In genomic region chr5:68032240-68032762, GRCh38 we compare ENCODE assay signal across 16 cellular contexts.
DNase-seq lines count a peak whose midpoint lies in the region; ATAC-seq and TF ChIP-seq lines count a peak whose summit lies in the region.
"Had no signal": no experiment of that assay in that cellular context is flagged by ENCODE, and none has a peak within 500 bp of the region (broad histone marks: within the 10 kb centered on the region; RNA-seq: fewer than 3 reads in every experiment).

No MANE protein-coding gene starts in this region.

- no peak overlapping the region for H4K12ac ChIP-seq in trophoblast cell (ENCODE audit: low read depth, low read length)

- H4K91ac ChIP-seq in trophoblast cell (ENCODE audit: low read depth, low read length), result no peak overlapping the region

- no peak overlapping the region for H3K4ac ChIP-seq in trophoblast cell (ENCODE audit: low read depth, low read length)

- TF ChIP-seq EP300 in stomach (IDR thresholded peaks at IDR 0.05), result no peak

- no peaks in the 10 kb centered on the region for H3K36me3 Mint-ChIP-seq in CD14-positive monocyte

- H3K27ac ChIP-seq in trophoblast cell (ENCODE audit: low read depth, low read length), result no peak overlapping the region
- H3K27ac ChIP-seq in aorta (ENCODE audit: low read depth in 1 of 2, low read length in 2 of 2), result no peak overlapping the region
- H3K27ac ChIP-seq in stomach, result peak overlapping the region in 1 of 5 donors; percentile 40
- H3K27ac ChIP-seq: BLaER1 had no signal

- H3K14ac ChIP-seq in trophoblast cell (ENCODE audit: low read length), result no peak overlapping the region

- no peak overlapping the region for H3K4me3 Mint-ChIP-seq in CD14-positive monocyte
- H3K4me3 Mint-ChIP-seq: CD4-positive, alpha-beta T cell; H9 had no signal

- H3K4me1 Mint-ChIP-seq in CD14-positive monocyte, result peaks cover 7% of the 10 kb centered on the region

- H2BK120ac ChIP-seq in trophoblast cell (ENCODE audit: insufficient read depth, low read length, poor library complexity), result no peak overlapping the region

- no peak overlapping the region for H3K9ac ChIP-seq in trophoblast cell (ENCODE audit: low read length)
- H3K9ac ChIP-seq: BLaER1 had no signal

- H4K8ac ChIP-seq in trophoblast cell (ENCODE audit: low read depth, low read length), result no peak overlapping the region

- H2AFZ ChIP-seq in trophoblast cell (ENCODE audit: insufficient read depth, low read length, poor library complexity), result no peak overlapping the region

- no CpG with 5 or more reads among the region's 5 CpGs for WGBS in trophoblast cell (ENCODE audit: extremely low coverage, insufficient coverage, insufficient read length)
- 64 to 73% methylated on average over 5 of the region's 5 CpGs for WGBS in aorta, 2 donors
- WGBS in stomach, 5 donors, result 36 to 62% (median 58%) methylated on average over 5 of the region's 5 CpGs

- H3K4me3 ChIP-seq in trophoblast cell (ENCODE audit: low read depth, low read length), result no peak overlapping the region
- no peak overlapping the region for H3K4me3 ChIP-seq in aorta (ENCODE audit: low read length in 2 of 2)
- no peak overlapping the region for H3K4me3 ChIP-seq in stomach
- H3K4me3 ChIP-seq: BLaER1 had no signal

- intact Hi-C loops in Right ventricle myocardium superior (cut with DNase I) (no loop called here), cardiac septum (cut with DNase I) (no loop called here), left cardiac atrium (cut with DNase I) (no loop called here), aorta (cut with DNase I) (no loop called here), CD14-positive monocyte (cut with micrococcal nuclease) (no loop called here), stomach (cut with DNase I; ENCODE audit: low total_unique reads) (no loop called here)

- no peaks in the 10 kb centered on the region for H3K27me3 ChIP-seq in trophoblast cell (ENCODE audit: insufficient read depth, low read length)
- H3K27me3 ChIP-seq in aorta (ENCODE audit: control insufficient read depth in 1 of 2, insufficient read depth in 2 of 2, low read length in 1 of 2), result no peaks in the 10 kb centered on the region
- no peaks in the 10 kb centered on the region for H3K27me3 ChIP-seq in stomach
- H3K27me3 ChIP-seq: BLaER1 had no signal

- peaks cover 0 to 4% (median 0%) of the 10 kb centered on the region in 7 donors for H3K9me3 Mint-ChIP-seq in CD14-positive monocyte
- H3K9me3 Mint-ChIP-seq: CD4-positive, alpha-beta T cell; H9 had no signal

- peak; percentile 66 for ATAC-seq in Right ventricle myocardium superior (ENCODE audit: poor library complexity)
- peak; percentile 26 to 43 for ATAC-seq in left cardiac atrium
- ATAC-seq in aorta (ENCODE audit: low FRiP score), result peak; percentile 53
- no peak for ATAC-seq in GM18519 (IDR thresholded peaks at IDR 0.05; ENCODE audit: low FRiP score, unreplicated experiment)

- H3K79me2 ChIP-seq in trophoblast cell (ENCODE audit: control insufficient read depth, insufficient read depth, low read length, poor library complexity), result no peaks in the 10 kb centered on the region

- H2BK12ac ChIP-seq in trophoblast cell (ENCODE audit: low read length), result peak overlapping the region; percentile 61

- TF ChIP-seq CTCF in CD14-positive monocyte (IDR thresholded peaks at IDR 0.05) (no peak), stomach (IDR thresholded peaks at IDR 0.05) (no peak)

- H3K4me1 ChIP-seq in trophoblast cell (ENCODE audit: control insufficient read depth in 1 of 2, insufficient read depth in 2 of 2, low read length in 2 of 2), result peaks cover 5 to 6% of the 10 kb centered on the region in 2 experiments
- H3K4me1 ChIP-seq in aorta (ENCODE audit: control insufficient read depth in 1 of 2, insufficient read depth in 2 of 2, low read length in 2 of 2), result peaks cover 5 to 7% of the 10 kb centered on the region in 2 donors
- peaks cover 35 to 84% (median 64%) of the 10 kb centered on the region in 4 donors for H3K4me1 ChIP-seq in stomach
- H3K4me1 ChIP-seq: BLaER1 had no signal

- TF ChIP-seq POLR2A in stomach (IDR thresholded peaks at IDR 0.05), result no peak

- peaks cover 0 to 5% (median 0%) of the 10 kb centered on the region in 3 donors for H3K27me3 Mint-ChIP-seq in CD14-positive monocyte (ENCODE audit: low read depth in 3 of 3)
- H3K27me3 Mint-ChIP-seq: CD4-positive, alpha-beta T cell had no signal

- H3K4me2 ChIP-seq in trophoblast cell (ENCODE audit: low read length), result no peak overlapping the region
- H3K4me2 ChIP-seq: BLaER1 had no signal

- H3K79me1 ChIP-seq in trophoblast cell (ENCODE audit: low read length), result peaks cover 3% of the 10 kb centered on the region

- H3K18ac ChIP-seq in trophoblast cell (ENCODE audit: low read length), result no peak overlapping the region

- no peaks in the 10 kb centered on the region for H3K9me3 ChIP-seq in trophoblast cell (ENCODE audit: insufficient read depth, low read depth, low read length)
- no peaks in the 10 kb centered on the region for H3K9me3 ChIP-seq in aorta (ENCODE audit: control insufficient read depth, low read length)
- no peaks in the 10 kb centered on the region for H3K9me3 ChIP-seq in stomach
- H3K9me3 ChIP-seq: BLaER1 had no signal

- no peak overlapping the region for H3K23ac ChIP-seq in trophoblast cell (ENCODE audit: low read length)

- DNase-seq in Right ventricle myocardium superior (no peak), cardiac septum (ENCODE audit: low spot score) (no peak), left cardiac atrium (no peak), trophoblast cell (no peak), aorta (no peak), CD14-positive monocyte (ENCODE audit: low spot score) (no peak), stomach (no peak)
- DNase-seq: 8988T; AML-193; CD4-positive, alpha-beta T cell; DMS153; EL; GOT3; H9 had no signal

- H3K27ac Mint-ChIP-seq in CD14-positive monocyte, result no peak overlapping the region
- H3K27ac Mint-ChIP-seq: CD4-positive, alpha-beta T cell had no signal

- no peaks in the 10 kb centered on the region for H3K36me3 ChIP-seq in trophoblast cell (ENCODE audit: control insufficient read depth in 1 of 2, insufficient read depth in 2 of 2, low read length in 2 of 2)
- H3K36me3 ChIP-seq in aorta (ENCODE audit: control insufficient read depth in 1 of 2, insufficient read depth in 2 of 2, low read length in 1 of 2), result no peaks in the 10 kb centered on the region
- no peaks in the 10 kb centered on the region for H3K36me3 ChIP-seq in stomach
- H3K36me3 ChIP-seq: BLaER1 had no signal

- H2AK5ac ChIP-seq in trophoblast cell (ENCODE audit: low read length), result no peak overlapping the region

- H2BK5ac ChIP-seq in trophoblast cell (ENCODE audit: low read depth, low read length, poor library complexity), result no peak overlapping the region
